Comparison of ENCODE assay signal across 26 cellular contexts in genomic region chr6:3328145-3328544, GRCh38.
A peak's percentile ranks its signal among the peaks of the same experiment; 100 is the strongest.
DNase-seq lines count a peak whose midpoint lies in the region; ATAC-seq, FAIRE-seq and TF ChIP-seq lines count a peak whose summit lies in the region.
"Had no signal": no experiment of that assay in that cellular context is flagged by ENCODE, and none has a peak within 500 bp of the region (broad histone marks: within the 10 kb centered on the region; RNA-seq: fewer than 3 reads in every experiment).

No MANE protein-coding gene starts in this region.

- H3K36me3 Mint-ChIP-seq in osteocyte (ENCODE audit: unreplicated experiment): no peaks in the 10 kb centered on the region

- no peak overlapping the region for H2AFZ ChIP-seq in HepG2 (ENCODE audit: low read length)
- H2AFZ ChIP-seq in MM.1S (ENCODE audit: low read length): no peak overlapping the region

- H3K27me3 Mint-ChIP-seq in osteocyte (ENCODE audit: unreplicated experiment): no peaks in the 10 kb centered on the region

- H3K9ac ChIP-seq in HepG2 (ENCODE audit: insufficient read depth, low read depth, low read length): no peak overlapping the region
- no peak overlapping the region for H3K9ac ChIP-seq in MM.1S (ENCODE audit: low read length)
- H3K9ac ChIP-seq: SK-N-SH had no signal

- no peak for TF ChIP-seq EP300 in HepG2 (IDR thresholded peaks at IDR 0.05; ENCODE audit: low read depth in 2 of 2, low read length in 2 of 2)
- no peak for TF ChIP-seq EP300 in HepG2 (CRISPR knock-in tag; IDR thresholded peaks at IDR 0.05; ENCODE audit: borderline replicate concordance)

- H3K36me3 ChIP-seq in HepG2 (replicated peaks in 1 of 2; ENCODE audit: control insufficient read depth in 1 of 2, insufficient read depth in 2 of 2, low read length in 2 of 2) (peaks cover 10 to 14% of the 10 kb centered on the region in 2 experiments), right lobe of liver (no peaks in the 10 kb centered on the region), MM.1S (replicated peaks; ENCODE audit: insufficient read depth, low read length) (no peaks in the 10 kb centered on the region)
- H3K36me3 ChIP-seq: BE2C, heart right ventricle, tibial nerve had no signal

- H3K9me2 ChIP-seq in MM.1S (replicated peaks; ENCODE audit: insufficient read depth, low read length): no peaks in the 10 kb centered on the region
- H3K9me2 ChIP-seq: SK-N-SH had no signal

- in situ Hi-C loops in HepG2 (cut with HindIII; ENCODE audit: extremely low pct_ligation_motif_present, low pct_unique_long_range_greater_than_20kb): no loop called here

- CTCF ChIA-PET in HepG2 (lab: Yijun Ruan, JAX; ENCODE audit: low intra/inter-chr PET ratio, low total read pairs): no interaction called here

- intact Hi-C loops in HepG2 (cut with micrococcal nuclease; ENCODE audit: unreplicated experiment): no loop called here
- intact Hi-C loops in right lobe of liver (cut with DNase I): no loop called here

- H4K20me1 ChIP-seq in HepG2 (ENCODE audit: insufficient read depth, low read length): peaks cover 3% of the 10 kb centered on the region; the same call in 1 of the 2 replicates
- H4K20me1 ChIP-seq in MM.1S (ENCODE audit: insufficient read depth, low read length): no peaks in the 10 kb centered on the region

- H3K4me3 Mint-ChIP-seq in osteocyte (ENCODE audit: unreplicated experiment): peak overlapping the region; percentile 0
- H3K4me3 Mint-ChIP-seq: activated CD8-positive, alpha-beta T cell treated with anti-CD3 and anti-CD28 coated beads, Interleukin-2, amount 10 ng/mL, durations not matched to agents 7 days and 5 days had no signal

- H3F3A ChIP-seq in MM.1S (ENCODE audit: insufficient read depth, low read length): no peaks in the 10 kb centered on the region

- no peaks in the 10 kb centered on the region for H3K9me3 Mint-ChIP-seq in osteocyte (ENCODE audit: unreplicated experiment)

- H3K4me3 ChIP-seq in HepG2 (replicated peaks in 1 of 3; ENCODE audit: insufficient read depth in 1 of 3, low read depth in 2 of 3, low read length in 3 of 3): no peak overlapping the region
- no peak overlapping the region for H3K4me3 ChIP-seq in right lobe of liver
- no peak overlapping the region for H3K4me3 ChIP-seq in choroid plexus epithelial cell (ENCODE audit: low read depth, low read length)
- no peak overlapping the region for H3K4me3 ChIP-seq in MM.1S (ENCODE audit: low read length)
- H3K4me3 ChIP-seq: heart right ventricle, mucosa of descending colon, tibial nerve had no signal

- DNase-seq in HepG2 (ENCODE audit: low spot score) (no peak), right lobe of liver (no peak), choroid plexus epithelial cell (ENCODE audit: low read depth) (peak; percentile 38), osteocyte (ENCODE audit: extremely low spot score, unreplicated experiment) (no peak), MM.1S (no peak)
- DNase-seq: activated CD8-positive, alpha-beta T cell treated with anti-CD3 and anti-CD28 coated beads, Interleukin-2, amount 10 ng/mL, durations not matched to agents 7 days and 5 days; activated naive CD4-positive, alpha-beta T cell treated with anti-CD3 and anti-CD28 coated beads, Interleukin-2, amount 50 U/mL, for 16 hours; activated T-cell treated with anti-CD3 and anti-CD28 coated beads, Interleukin-2, amount 50 U/mL, for 48 hours; BE2C; central memory CD4-positive, alpha-beta T cell; effector CD8-positive, alpha-beta T cell; H7; mucosa of descending colon; NCI-H1694; NCI-H226; SK-N-SH; stimulated activated naive CD4-positive, alpha-beta T cell; T-helper 9 cell had no signal

- H3K79me2 ChIP-seq in HepG2 (ENCODE audit: insufficient read depth, low read length) (peaks cover 8% of the 10 kb centered on the region), MM.1S (ENCODE audit: low read length) (no peaks in the 10 kb centered on the region)

- H3K27ac Mint-ChIP-seq in osteocyte (ENCODE audit: unreplicated experiment): peak overlapping the region; percentile 12
- H3K27ac Mint-ChIP-seq: activated CD8-positive, alpha-beta T cell treated with anti-CD3 and anti-CD28 coated beads, Interleukin-2, amount 10 ng/mL, durations not matched to agents 7 days and 5 days had no signal

- no TSS peak for BruUV-seq in HepG2 (replicated peaks; lab: Mats Ljungman, UMichigan)

- H3K27me3 ChIP-seq in HepG2 (ENCODE audit: control insufficient read depth in 1 of 2, insufficient read depth in 2 of 2, low read length in 2 of 2) (no peaks in the 10 kb centered on the region), right lobe of liver (no peaks in the 10 kb centered on the region), MM.1S (replicated peaks; ENCODE audit: insufficient read depth, low read length) (no peaks in the 10 kb centered on the region)
- H3K27me3 ChIP-seq: heart right ventricle, tibial nerve had no signal

- 92% methylated on average over 12 of the region's 12 CpGs for WGBS in HepG2 (ENCODE audit: low lambda C conversion rate)
- WGBS in right lobe of liver (ENCODE audit: insufficient coverage, low coverage, low lambda C conversion rate, missing lambda C conversion rate): 81% methylated on average over 8 of the region's 12 CpGs

- TF ChIP-seq CTCF in HepG2 (CRISPR knock-in tag; IDR thresholded peaks at IDR 0.05) (no peak), right lobe of liver (IDR thresholded peaks at IDR 0.05) (no peak), choroid plexus epithelial cell (conservative IDR thresholded peaks at IDR 0.05; ENCODE audit: low read depth, low read length) (no peak), osteocyte (IDR thresholded peaks at IDR 0.05) (no peak), MM.1S (IDR thresholded peaks at IDR 0.05; ENCODE audit: low read length) (no peak)

- no peak for FAIRE-seq in HepG2 (lab: Jason Lieb, UNC)
- FAIRE-seq: D721Med, G401.6 had no signal

- H3K9me3 ChIP-seq in HepG2 (ENCODE audit: low read length) (no peaks in the 10 kb centered on the region), right lobe of liver (no peaks in the 10 kb centered on the region), MM.1S (replicated peaks; ENCODE audit: insufficient read depth, low read length) (no peaks in the 10 kb centered on the region)
- H3K9me3 ChIP-seq: BE2C, heart right ventricle, mucosa of descending colon, SK-N-SH, tibial nerve had no signal

- H3K27ac ChIP-seq in HepG2 (ENCODE audit: extremely low read length, insufficient read depth, low read length) (no peak overlapping the region), right lobe of liver (no peak overlapping the region), MM.1S (ENCODE audit: low read length) (no peak overlapping the region)
- H3K27ac ChIP-seq: heart right ventricle had no signal

- TF ChIP-seq POLR2A in HepG2 (IDR thresholded peaks at IDR 0.05; ENCODE audit: insufficient read depth in 1 of 2, low read depth in 2 of 2, low read length in 2 of 2) (no peak), right lobe of liver (IDR thresholded peaks at IDR 0.05) (no peak)

- TF ChIP-seq RAD21 in HepG2 (CRISPR knock-in tag; IDR thresholded peaks at IDR 0.05): no peak

- POLR2A ChIA-PET in HepG2 (lab: Yijun Ruan, JAX): no interaction called here

- peaks cover 39% of the 10 kb centered on the region for H3K4me1 Mint-ChIP-seq in osteocyte (ENCODE audit: unreplicated experiment)

- no peak overlapping the region for H3K4me2 ChIP-seq in HepG2 (ENCODE audit: low read depth, low read length)
- no peak overlapping the region for H3K4me2 ChIP-seq in MM.1S (ENCODE audit: low read depth, low read length)
- H3K4me2 ChIP-seq: SK-N-SH had no signal

- H3K4me1 ChIP-seq in HepG2 (ENCODE audit: insufficient read depth, low read length) (no peaks in the 10 kb centered on the region), right lobe of liver (no peaks in the 10 kb centered on the region), MM.1S (ENCODE audit: low read length) (no peaks in the 10 kb centered on the region)
- H3K4me1 ChIP-seq: BE2C had no signal

- ATAC-seq in HepG2: no peak
- ATAC-seq in right lobe of liver: no peak
- ATAC-seq in HG02610 (IDR thresholded peaks at IDR 0.05; ENCODE audit: unreplicated experiment): no peak
- ATAC-seq in GM18870 (IDR thresholded peaks at IDR 0.05; ENCODE audit: unreplicated experiment): no peak
- ATAC-seq in HG02840 (IDR thresholded peaks at IDR 0.05; ENCODE audit: low FRiP score, unreplicated experiment): no peak
- ATAC-seq: activated CD4-positive, CD25-positive, alpha-beta regulatory T cell treated with anti-CD3 and anti-CD28 coated beads, Interleukin-2, amount 50 U/mL, for 24 hours; activated CD8-positive, alpha-beta T cell treated with anti-CD3 and anti-CD28 coated beads, Interleukin-2, amount 10 ng/mL, durations not matched to agents 7 days and 5 days; mucosa of descending colon had no signal

TF ChIP-seq in HepG2, 621 proteins besides CTCF, POLR2A, EP300 and RAD21:
- TF ChIP-seq RBM22 (optimal IDR thresholded peaks at IDR 0.05; ENCODE audit: low read length) (peak; percentile 21), ZNF788 (CRISPR knock-in tag; IDR thresholded peaks at IDR 0.05; ENCODE audit: borderline replicate concordance) (no peak)
